In genomic region chr3:45881031-45882022, GRCh38 we compare ENCODE assay signal across 11 cellular contexts. TPM values are rescaled to one million over a fixed set of nuclear protein-coding genes. Genes with fewer than 3 reads are reported as not detected.
DNase-seq lines count a peak whose midpoint lies in the region; ATAC-seq and TF ChIP-seq lines count a peak whose summit lies in the region.
"Had no signal": no experiment of that assay in that cellular context is flagged by ENCODE, and none has a peak within 500 bp of the region (broad histone marks: within the 10 kb centered on the region; RNA-seq: fewer than 3 reads in every experiment).

No MANE protein-coding gene starts in this region.

- peak; percentile 20 for DNase-seq in GM06990 (ENCODE audit: extremely low read depth, insufficient read length)
- peak; percentile 19 for DNase-seq in NB4 (ENCODE audit: low read depth)
- peak; percentile 26 for DNase-seq in activated naive CD4-positive, alpha-beta T cell treated with anti-CD3 and anti-CD28 coated beads, Interleukin-2, amount 50 U/mL, for 16 hours
- DNase-seq in occipital lobe (lab: John Stamatoyannopoulos, UW): peak; percentile 22
- DNase-seq in spleen: no peak
- DNase-seq: lower lobe of right lung had no signal

- H3K4me3 ChIP-seq in GM06990 (replicated peaks; ENCODE audit: low read depth, low read length) (no peak overlapping the region), NB4 (ENCODE audit: low read depth, low read length) (no peak overlapping the region), spleen (no peak overlapping the region)
- H3K4me3 ChIP-seq: lower lobe of right lung had no signal

- ATAC-seq in GM21423 (IDR thresholded peaks at IDR 0.05; ENCODE audit: unreplicated experiment): no peak
- ATAC-seq in HG03354 (IDR thresholded peaks at IDR 0.05; ENCODE audit: poor library complexity, severe bottlenecking, unreplicated experiment): no peak
- ATAC-seq in GM19467 (IDR thresholded peaks at IDR 0.05; ENCODE audit: unreplicated experiment): no peak
- ATAC-seq: Panc1 had no signal

- H3K4me1 ChIP-seq in spleen: peaks cover 0 to 21% (median 5%) of the 10 kb centered on the region in 6 donors
- H3K4me1 ChIP-seq: lower lobe of right lung had no signal

- TF ChIP-seq CTCF in GM06990 (IDR thresholded peaks at IDR 0.05; ENCODE audit: insufficient read depth, low read length, poor library complexity, severe bottlenecking) (no peak), NB4 (IDR thresholded peaks at IDR 0.05; ENCODE audit: low read depth, low read length) (no peak), spleen (IDR thresholded peaks at IDR 0.05 in 8 of 11, conservative IDR thresholded peaks at IDR 0.05 in 3 of 11) (no peak)

- H3K36me3 ChIP-seq in GM06990 (ENCODE audit: control insufficient read depth, insufficient read depth, low read length): no peaks in the 10 kb centered on the region
- H3K36me3 ChIP-seq in spleen: no peaks in the 10 kb centered on the region
- H3K36me3 ChIP-seq: lower lobe of right lung had no signal

- intact Hi-C loops in spleen (cut with DNase I; ENCODE audit: low total_unique reads): no loop called here

- no peak for TF ChIP-seq POLR2A in NB4 (IDR thresholded peaks at IDR 0.05; ENCODE audit: extremely low read depth, insufficient read length)
- TF ChIP-seq POLR2A in spleen (IDR thresholded peaks at IDR 0.05): no peak

- WGBS in spleen, 5 donors: 59 to 70% (median 61%) methylated on average over 8 of the region's 8 CpGs

- H3K27me3 ChIP-seq in GM06990 (replicated peaks; ENCODE audit: control insufficient read depth, insufficient read depth, low read length) (no peaks in the 10 kb centered on the region; the same call in 1 of the 2 replicates), spleen (replicated peaks in 1 of 7) (no peaks in the 10 kb centered on the region)

- H3K27ac ChIP-seq in spleen: peak overlapping the region in 1 of 8 donors; percentile 12
- H3K27ac ChIP-seq: lower lobe of right lung had no signal

- H3K9me3 ChIP-seq in spleen: no peaks in the 10 kb centered on the region
- H3K9me3 ChIP-seq: lower lobe of right lung had no signal

RNA-seq across cellular contexts. Expression of gene CCR9, which starts 5.0 kb away (rescaled TPM):
- total RNA-seq in occipital lobe (0.16 TPM), spleen (1 to 10 TPM; 1.2 to 3.6 (median 1.7) TPM)
- 1 to 10 TPM; 1.1 to 1.3 (median 1.3) TPM for polyA plus RNA-seq in spleen
- total RNA-seq: cerebellum, lower lobe of right lung had no signal

RNA-seq across cellular contexts. Expression of gene LZTFL1, which starts 39.4 kb away (rescaled TPM):
- total RNA-seq in occipital lobe (26.5 TPM), spleen (10 to 100 TPM; 13.2 to 22.9 (median 18.0) TPM)
- 1 to 10 TPM; 6.5 to 8.4 (median 7.9) TPM for polyA plus RNA-seq in spleen
